ENCODE assay signal across 27 cellular contexts in the genomic region with DNA sequence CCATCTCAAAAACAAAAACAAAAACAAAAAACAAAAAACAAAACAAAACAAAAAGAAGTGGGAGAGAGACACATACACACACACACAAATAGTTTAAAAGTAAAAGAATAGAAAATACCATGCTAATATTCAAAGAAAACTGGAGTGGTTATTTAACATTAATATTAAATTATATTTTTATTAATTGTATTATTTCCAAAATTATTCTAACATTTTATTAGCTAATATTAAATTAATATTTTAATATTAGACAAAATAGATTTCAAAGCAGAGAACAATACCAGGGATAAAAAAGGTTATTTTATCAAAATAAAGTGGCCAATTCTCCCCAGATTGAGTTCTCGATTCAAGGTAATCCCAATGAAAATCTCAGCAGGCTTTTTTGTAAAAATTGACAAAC.
"Had no signal": no experiment of that assay in that cellular context is flagged by ENCODE, and none has a peak within 500 bp of the region (broad histone marks: within the 10 kb centered on the region; RNA-seq: fewer than 3 reads in every experiment).

No MANE protein-coding gene starts in this region.

- FAIRE-seq: islet of Langerhans had no signal

- H3K4me3 ChIP-seq: left ventricle myocardium inferior, lung, neural progenitor cell, right atrium auricular region, right lobe of liver, smooth muscle cell, stomach, testis, thyroid gland, transverse colon, upper lobe of left lung, vagina had no signal

- H3K4me1 ChIP-seq: left ventricle myocardium inferior, neural progenitor cell, right atrium auricular region, right lobe of liver, stomach, testis, thyroid gland, transverse colon, upper lobe of left lung, vagina had no signal

- H3K9ac ChIP-seq: neural progenitor cell had no signal

- DNase-seq: hippocampal formation; immature natural killer cell; left ventricle myocardium inferior; mesendoderm; naive B cell; natural killer cell; nephron progenitor cell; occipital lobe; right lobe of liver; stimulated activated CD4-positive, alpha-beta T cell treated with anti-CD3 and anti-CD28 coated beads, Interleukin-1b, Interleukin-23, amount 100 ng/mL, for 48 hours; stimulated activated CD4-positive, alpha-beta T cell treated with anti-CD3 and anti-CD28 coated beads, Interleukin-2, amount 100 ng/mL, for 48 hours; stimulated activated CD4-positive, alpha-beta T cell treated with anti-CD3 and anti-CD28 coated beads, Interleukin-4, amount 100 ng/mL, for 4 hours; stimulated activated CD8-positive, alpha-beta memory T cell treated with anti-CD3 and anti-CD28 coated beads, Interleukin-4, amount 100 ng/mL, for 48 hours; stimulated activated naive CD8-positive, alpha-beta T cell treated with anti-CD3 and anti-CD28 coated beads, Interleukin-15, Interleukin-2, amounts not matched to agents 100 U/mL and 50 U/mL, for 24 hours; stomach; testis; thyroid gland; transverse colon; upper lobe of left lung had no signal

- H3K9me3 ChIP-seq: neutrophil, right lobe of liver, testis, thyroid gland, transverse colon, upper lobe of left lung, vagina had no signal

- H3K36me3 ChIP-seq: left ventricle myocardium inferior, neural progenitor cell, neutrophil, right atrium auricular region, right lobe of liver, stomach, thyroid gland, transverse colon, upper lobe of left lung, vagina had no signal

- H3K27ac ChIP-seq: left ventricle myocardium inferior, neural progenitor cell, neutrophil, right atrium auricular region, right lobe of liver, stomach, testis, thyroid gland, transverse colon, upper lobe of left lung, vagina had no signal

- ATAC-seq: natural killer cell; right lobe of liver; stimulated activated memory B cell treated with anti-CD40 and anti-IgM and Interleukin-4, amounts not matched to agents 10 μg/mL and 1 μg/mL and 100 μg/mL, for 72 hours; stimulated activated naive CD8-positive, alpha-beta T cell treated with anti-CD3 and anti-CD28 coated beads, Interleukin-15, Interleukin-2, amounts not matched to agents 100 U/mL and 50 U/mL, for 24 hours had no signal
